ENCODE assay signal across 19 cellular contexts in the genomic region with DNA sequence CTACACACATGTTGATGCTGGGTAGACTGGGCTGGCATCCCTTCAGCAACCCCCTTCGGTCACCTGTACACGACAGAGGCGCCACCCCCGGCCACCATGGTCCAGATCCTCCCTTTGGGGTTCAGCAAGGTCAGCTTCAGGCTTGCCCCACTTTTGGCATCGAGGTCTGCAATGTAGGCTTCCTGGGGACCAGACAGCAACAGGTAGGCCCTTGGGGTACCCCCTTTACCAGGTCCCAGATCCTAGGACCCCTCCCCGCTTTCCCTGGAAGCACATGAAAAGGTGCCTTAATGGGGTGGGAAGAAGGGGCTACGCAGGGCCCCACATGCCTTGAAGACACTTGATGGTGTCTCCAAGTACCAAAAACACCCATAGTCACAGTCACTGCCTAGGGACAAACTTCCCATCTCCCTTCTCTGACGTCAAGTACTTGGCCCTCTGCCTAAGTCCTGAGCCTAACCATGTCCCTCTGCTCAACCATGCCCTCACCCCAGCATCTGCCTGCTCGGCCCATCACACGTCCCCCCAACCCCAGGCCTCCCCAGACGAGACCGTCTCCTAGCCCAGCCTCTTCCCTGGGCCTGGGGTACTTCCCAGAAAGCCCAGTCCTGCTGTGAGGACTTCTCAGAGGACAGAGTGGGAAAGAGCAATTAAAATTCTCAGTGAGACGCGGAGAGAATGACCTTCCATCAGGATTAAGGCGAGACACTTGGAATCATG. TPM values are rescaled to one million over a fixed set of nuclear protein-coding genes. Genes with fewer than 3 reads are reported as not detected.
DNase-seq lines count a peak whose midpoint lies in the region; ATAC-seq and TF ChIP-seq lines count a peak whose summit lies in the region.
"Had no signal": no experiment of that assay in that cellular context is flagged by ENCODE, and none has a peak within 500 bp of the region (broad histone marks: within the 10 kb centered on the region; RNA-seq: fewer than 3 reads in every experiment).

No MANE protein-coding gene starts in this region.

- no peak overlapping the region for H2AFZ ChIP-seq in SK-N-SH (ENCODE audit: low read depth)
- H2AFZ ChIP-seq in smooth muscle cell (ENCODE audit: low read depth): no peak overlapping the region

- H3K4me2 ChIP-seq in SK-N-SH (peak overlapping the region; percentile 84), smooth muscle cell (peak overlapping the region; percentile 8)
- H3K4me2 ChIP-seq: KMS-11 had no signal

- H3K27me3 ChIP-seq in SK-N-SH (ENCODE audit: insufficient read depth) (no peaks in the 10 kb centered on the region), smooth muscle cell (ENCODE audit: low read depth) (no peaks in the 10 kb centered on the region), left lung (no peaks in the 10 kb centered on the region)

- ATAC-seq in GM21529 (IDR thresholded peaks at IDR 0.05; ENCODE audit: unreplicated experiment): no peak
- ATAC-seq in left lung: no peak

- peaks cover 38 to 57% of the 10 kb centered on the region in 2 experiments for H3K4me1 ChIP-seq in SK-N-SH (ENCODE audit: control insufficient read depth in 1 of 2, insufficient read depth in 2 of 2, low read depth in 1 of 2, low read length in 1 of 2)
- peaks cover 7% of the 10 kb centered on the region for H3K4me1 ChIP-seq in smooth muscle cell (ENCODE audit: low read depth)
- no peaks in the 10 kb centered on the region for H3K4me1 ChIP-seq in left lung
- H3K4me1 ChIP-seq: HAP-1 had no signal

- H4K20me1 ChIP-seq in SK-N-SH (ENCODE audit: insufficient read depth) (peaks cover 18% of the 10 kb centered on the region), smooth muscle cell (ENCODE audit: low read depth) (peaks cover 48% of the 10 kb centered on the region)

- H3K4me3 ChIP-seq in SK-N-SH (ENCODE audit: low read depth in 2 of 2, low read length in 1 of 2): no peak overlapping the region; a peak in 1 of 4 replicates
- no peak overlapping the region for H3K4me3 ChIP-seq in smooth muscle cell
- H3K4me3 ChIP-seq in left lung: no peak overlapping the region
- H3K4me3 ChIP-seq: HAP-1 had no signal

- WGBS in SK-N-SH (ENCODE audit: low lambda C conversion rate): 44% methylated on average over 14 of the region's 15 CpGs
- WGBS in smooth muscle cell (ENCODE audit: low lambda C conversion rate): 80% methylated on average over 15 of the region's 15 CpGs

- H3K9ac ChIP-seq in SK-N-SH (peak overlapping the region; percentile 55), smooth muscle cell (ENCODE audit: low read depth) (peak overlapping the region; percentile 45)
- H3K9ac ChIP-seq: KMS-11 had no signal

- H3K36me3 ChIP-seq in SK-N-SH (replicated peaks in 1 of 2; ENCODE audit: control insufficient read depth in 1 of 2, insufficient read depth in 2 of 2, low read length in 1 of 2) (peaks cover 61 to 66% of the 10 kb centered on the region in 2 experiments), smooth muscle cell (ENCODE audit: low read depth) (peaks cover 4% of the 10 kb centered on the region), left lung (peaks cover 5 to 100% of the 10 kb centered on the region in 2 donors)

- TF ChIP-seq EP300 in SK-N-SH (IDR thresholded peaks at IDR 0.05; ENCODE audit: borderline replicate concordance in 1 of 2, low read depth in 1 of 2, low read length in 1 of 2): no peak

- TF ChIP-seq POLR2A in GM19099 (IDR thresholded peaks at IDR 0.05; ENCODE audit: extremely low read depth, insufficient read length, low read depth): peak; percentile 13

- peak overlapping the region; percentile 85 to 97 for H3K27ac ChIP-seq in SK-N-SH (ENCODE audit: low read depth in 2 of 2, low read length in 1 of 2)
- peak overlapping the region; percentile 88 for H3K27ac ChIP-seq in smooth muscle cell (ENCODE audit: low read depth)
- no peak overlapping the region for H3K27ac ChIP-seq in left lung
- H3K27ac ChIP-seq: C4-2B, KMS-11 had no signal

- TF ChIP-seq CTCF in SK-N-SH (IDR thresholded peaks at IDR 0.05) (no peak), smooth muscle cell (IDR thresholded peaks at IDR 0.05; ENCODE audit: borderline replicate concordance, insufficient read depth, poor library complexity, severe bottlenecking) (no peak), left lung (IDR thresholded peaks at IDR 0.05) (no peak)

- intact Hi-C loops in left lung (cut with DNase I): no loop called here

- H3F3A ChIP-seq in SK-N-SH (replicated peaks; ENCODE audit: insufficient read depth) (peaks cover 42% of the 10 kb centered on the region), smooth muscle cell (ENCODE audit: low read depth) (peaks cover 13% of the 10 kb centered on the region)

- no peak for TF ChIP-seq RAD21 in SK-N-SH (IDR thresholded peaks at IDR 0.05; ENCODE audit: low read length)

- H3K79me2 ChIP-seq in SK-N-SH (ENCODE audit: insufficient read depth): peaks cover 51% of the 10 kb centered on the region
- H3K79me2 ChIP-seq in smooth muscle cell (ENCODE audit: low read depth): peaks cover 19% of the 10 kb centered on the region

- H3K9me2 ChIP-seq in SK-N-SH: no peaks in the 10 kb centered on the region

- CTCF ChIA-PET in SK-N-SH (lab: Yijun Ruan, JAX): interaction anchor here (1.8 to 3.4 kb wide), 2 partner anchors 11 kb away, joined by 6 to 21 read pairs; partner anchors contain the start of gene ACLY

- POLR2A ChIA-PET in SK-N-SH (lab: Yijun Ruan, JAX): interaction anchor here (1.6 kb wide), 1 partner anchor 12 kb away, joined by 16 read pairs; no protein-coding TSS in a partner anchor

- DNase-seq in SK-N-SH (no peak), fibroblast of peridontal ligament (ENCODE audit: extremely low read depth) (peak; percentile 26), smooth muscle cell (lab: John Stamatoyannopoulos, UW; ENCODE audit: unreplicated experiment) (no peak), KG1 (lab: John Stamatoyannopoulos, UW) (no peak), left lung (no peak)
- DNase-seq: activated B cell treated with CpG ODN at 0.5 μM for 24 hours; activated naive CD4-positive, alpha-beta T cell treated with Interleukin-2 at 50 U/mL for 16 hours; DND-41; effector CD8-positive, alpha-beta T cell; mammary epithelial cell; NCI-H1105; NCI-H345; OCI-M1; stimulated activated naive CD4-positive, alpha-beta T cell treated with Interleukin-2 at 50 U/mL for 16 hours had no signal

- H3K9me3 ChIP-seq in SK-N-SH: no peaks in the 10 kb centered on the region
- H3K9me3 ChIP-seq in smooth muscle cell (replicated peaks; ENCODE audit: low read depth): no peaks in the 10 kb centered on the region
- no peaks in the 10 kb centered on the region for H3K9me3 ChIP-seq in left lung
- H3K9me3 ChIP-seq: HAP-1 had no signal

TF ChIP-seq in SK-N-SH, 30 proteins besides CTCF, POLR2A, EP300 and RAD21 (continues in another document):
- TF ChIP-seq NFIC (IDR thresholded peaks at IDR 0.05; ENCODE audit: borderline replicate concordance): no peak
- TF ChIP-seq EZH2phosphoT487 (IDR thresholded peaks at IDR 0.05; ENCODE audit: borderline replicate concordance, low read depth): no peak
- TF ChIP-seq, protein P1, sequence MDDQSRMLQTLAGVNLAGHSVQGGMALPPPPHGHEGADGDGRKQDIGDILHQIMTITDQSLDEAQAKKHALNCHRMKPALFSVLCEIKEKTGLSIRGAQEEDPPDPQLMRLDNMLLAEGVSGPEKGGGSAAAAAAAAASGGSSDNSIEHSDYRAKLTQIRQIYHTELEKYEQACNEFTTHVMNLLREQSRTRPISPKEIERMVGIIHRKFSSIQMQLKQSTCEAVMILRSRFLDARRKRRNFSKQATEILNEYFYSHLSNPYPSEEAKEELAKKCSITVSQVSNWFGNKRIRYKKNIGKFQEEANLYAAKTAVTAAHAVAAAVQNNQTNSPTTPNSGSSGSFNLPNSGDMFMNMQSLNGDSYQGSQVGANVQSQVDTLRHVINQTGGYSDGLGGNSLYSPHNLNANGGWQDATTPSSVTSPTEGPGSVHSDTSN (IDR thresholded peaks at IDR 0.05): no peak
- no peak for TF ChIP-seq RFX5 (IDR thresholded peaks at IDR 0.05; ENCODE audit: low read length)

RNA-seq across cellular contexts. Expression of gene ACLY, which starts 12.1 kb away (rescaled TPM):
- polyA plus RNA-seq in SK-N-SH (2012; rRNA removed) (161 and 163 TPM in 2 replicates), smooth muscle cell (119 and 172 TPM in 2 replicates)
- polyA plus RNA-seq in SK-N-SH (2012; cell fraction: cytosol; rRNA removed): 104 and 131 TPM in 2 replicates
- polyA plus RNA-seq in SK-N-SH (2012; cell fraction: nucleus; rRNA removed): 133 and 176 TPM in 2 replicates
- total RNA-seq in smooth muscle cell (188 and 217 TPM in 2 replicates), left lung (100 to 1,000 TPM; 129 to 204 TPM)

RNA-seq across cellular contexts. Expression of gene ODAD4, which starts 23.8 kb away (rescaled TPM):
- polyA plus RNA-seq in SK-N-SH (2012; rRNA removed): 1.1 and 1.6 TPM in 2 replicates
- polyA plus RNA-seq in SK-N-SH (2012; cell fraction: cytosol; rRNA removed): 1.2 and 1.3 TPM in 2 replicates
- 5.3 and 5.7 TPM in 2 replicates for polyA plus RNA-seq in SK-N-SH (2012; cell fraction: nucleus; rRNA removed)
- total RNA-seq in smooth muscle cell: 1.5 and 1.7 TPM in 2 replicates
- polyA plus RNA-seq in smooth muscle cell: 3.2 and 3.9 TPM in 2 replicates
- total RNA-seq in left lung: 1 to 10 TPM in 1 of 2 donors, under 1 TPM in 1; 0.73 to 3.2 TPM

RNA-seq across cellular contexts. Expression of gene KLHL11, which starts 41.4 kb away (rescaled TPM):
- polyA plus RNA-seq in SK-N-SH (2012; rRNA removed) (2.6 and 3.0 TPM in 2 replicates), smooth muscle cell (7.9 and 10.0 TPM in 2 replicates)
- 2.2 and 2.7 TPM in 2 replicates for polyA plus RNA-seq in SK-N-SH (2012; cell fraction: cytosol; rRNA removed)
- 2.0 and 2.9 TPM in 2 replicates for polyA plus RNA-seq in SK-N-SH (2012; cell fraction: nucleus; rRNA removed)
- total RNA-seq in smooth muscle cell (23.8 and 29.2 TPM in 2 replicates), left lung (10 to 100 TPM; 11.0 to 13.3 TPM)

RNA-seq across cellular contexts. Expression of gene CNP, which starts 60.0 kb away (rescaled TPM):
- 44.8 and 54.8 TPM in 2 replicates for polyA plus RNA-seq in SK-N-SH (2012; rRNA removed)
- polyA plus RNA-seq in SK-N-SH (2012; cell fraction: cytosol; rRNA removed): 24.4 and 36.0 TPM in 2 replicates
- polyA plus RNA-seq in SK-N-SH (2012; cell fraction: nucleus; rRNA removed): 47.8 and 67.5 TPM in 2 replicates
- total RNA-seq in smooth muscle cell: 28.5 and 34.7 TPM in 2 replicates
- polyA plus RNA-seq in smooth muscle cell: 60.1 and 63.0 TPM in 2 replicates
- total RNA-seq in left lung: 10 to 100 TPM; 61.5 to 64.9 TPM

Comparison
In these comparisons a context has a peak if more than half of its experiments do, and no peak if none do; other contexts are left out.
1. H3K27ac ChIP-seq: peak in SK-N-SH (2 of 2) and smooth muscle cell (single experiment); none in left lung (0 of 2).